8 cellular contexts compared by ENCODE assay signal in the genomic region with DNA sequence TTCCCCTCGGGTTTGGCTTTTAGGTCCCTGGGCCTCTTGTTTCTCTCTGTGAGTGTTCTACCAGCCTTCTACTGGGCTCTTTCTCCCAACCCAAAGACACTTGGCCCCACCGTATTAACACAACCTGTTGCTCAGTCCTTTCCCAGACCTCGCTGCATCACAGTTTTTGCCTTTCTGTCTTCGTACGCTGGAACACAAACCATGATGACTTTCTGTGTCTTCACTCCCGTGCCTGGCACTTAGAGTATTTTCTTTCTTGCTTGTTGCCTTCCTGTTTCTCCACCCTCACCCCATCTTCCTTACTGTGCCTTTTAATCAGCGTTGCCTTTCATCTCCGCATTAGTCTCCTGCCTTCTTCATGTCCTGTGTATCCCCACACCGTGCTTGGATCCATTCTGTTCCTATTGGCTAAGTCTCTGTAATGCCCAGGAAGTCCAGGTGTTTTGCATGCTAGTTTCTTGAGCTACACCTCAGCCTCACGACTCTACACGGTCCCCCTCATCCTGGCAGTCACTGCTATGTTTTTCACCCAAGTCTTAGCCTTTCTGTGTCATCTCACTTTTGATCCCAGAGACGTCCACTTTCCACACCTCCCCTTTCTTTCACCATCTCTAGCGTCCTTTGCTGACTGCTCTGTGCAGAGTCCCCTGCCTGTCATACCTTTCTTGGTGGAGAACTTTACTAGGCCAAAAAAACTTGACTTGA. TPM values are rescaled to one million over a fixed set of nuclear protein-coding genes. Genes with fewer than 3 reads are reported as not detected.
DNase-seq lines count a peak whose midpoint lies in the region; TF ChIP-seq lines count a peak whose summit lies in the region.

No MANE protein-coding gene starts in this region.

- no peak for DNase-seq in GM06990 (ENCODE audit: extremely low read depth, insufficient read length)
- peak; percentile 20 for DNase-seq in RPMI8226
- DNase-seq in erythroblast (lab: John Stamatoyannopoulos, UW), result peak; percentile 27 to 50
- DNase-seq in progenitor cell of endocrine pancreas (ENCODE audit: low spot score, unreplicated experiment), result no peak
- no peak for DNase-seq in COLO829 (ENCODE audit: low spot score)
- DNase-seq in stimulated activated CD4-positive, alpha-beta T cell treated with anti-CD3 and anti-CD28 coated beads, Interleukin-15, amount 100 ng/mL, for 24 hours, result no peak
- DNase-seq in activated CD8-positive, alpha-beta memory T cell treated with anti-CD3 and anti-CD28 coated beads, Interleukin-2, amount 50 U/mL, for 4 hours, result no peak
- no peak for DNase-seq in KG1 (lab: John Stamatoyannopoulos, UW)

- H3K9me3 Mint-ChIP-seq in progenitor cell of endocrine pancreas (ENCODE audit: low read depth), result no peaks in the 10 kb centered on the region

- no peaks in the 10 kb centered on the region for H3K27me3 Mint-ChIP-seq in progenitor cell of endocrine pancreas

- no peak for TF ChIP-seq CTCF in GM06990 (IDR thresholded peaks at IDR 0.05; ENCODE audit: insufficient read depth, low read length, poor library complexity, severe bottlenecking)
- TF ChIP-seq CTCF in progenitor cell of endocrine pancreas (IDR thresholded peaks at IDR 0.05; ENCODE audit: unreplicated experiment), result no peak

- H3K36me3 Mint-ChIP-seq in progenitor cell of endocrine pancreas (ENCODE audit: insufficient read depth), result peaks cover 4% of the 10 kb centered on the region

- H3K36me3 ChIP-seq in GM06990 (ENCODE audit: control insufficient read depth, insufficient read depth, low read length), result peaks cover 11% of the 10 kb centered on the region

- H3K27me3 ChIP-seq in GM06990 (replicated peaks; ENCODE audit: control insufficient read depth, insufficient read depth, low read length), result no peaks in the 10 kb centered on the region

- H3K27ac Mint-ChIP-seq in progenitor cell of endocrine pancreas, result peak overlapping the region; percentile 96

- TF ChIP-seq POLR2A in erythroblast (IDR thresholded peaks at IDR 0.05; ENCODE audit: low read length), result no peak

- peak overlapping the region; percentile 92 for H3K4me3 Mint-ChIP-seq in progenitor cell of endocrine pancreas (ENCODE audit: low read depth)

- peaks cover 50% of the 10 kb centered on the region for H3K4me1 Mint-ChIP-seq in progenitor cell of endocrine pancreas (ENCODE audit: low read depth)

- peak overlapping the region; percentile 72 for H3K4me3 ChIP-seq in GM06990 (replicated peaks; ENCODE audit: low read depth, low read length)

RNA-seq across cellular contexts. Expression of a gene that starts 1.6 kb away (rescaled TPM):
- total RNA-seq in progenitor cell of endocrine pancreas, result 55.5 and 59.1 TPM in 2 replicates

RNA-seq across cellular contexts. Expression of a gene that starts 27.3 kb away (rescaled TPM):
- total RNA-seq in progenitor cell of endocrine pancreas, result 75.3 and 77.8 TPM in 2 replicates

Comparison
In these comparisons a context has a peak if more than half of its experiments do, and no peak if none do; other contexts are left out.
1. DNase-seq: peak in RPMI8226 (single experiment) and erythroblast (2 of 2); none in GM06990 (single experiment), progenitor cell of endocrine pancreas (single experiment), COLO829 (single experiment), stimulated activated CD4-positive, alpha-beta T cell treated with anti-CD3 and anti-CD28 coated beads, Interleukin-15, amount 100 ng/mL, for 24 hours (single experiment), activated CD8-positive, alpha-beta memory T cell treated with anti-CD3 and anti-CD28 coated beads, Interleukin-2, amount 50 U/mL, for 4 hours (single experiment) and KG1 (single experiment).